17 cellular contexts compared by ENCODE assay signal in the genomic region with DNA sequence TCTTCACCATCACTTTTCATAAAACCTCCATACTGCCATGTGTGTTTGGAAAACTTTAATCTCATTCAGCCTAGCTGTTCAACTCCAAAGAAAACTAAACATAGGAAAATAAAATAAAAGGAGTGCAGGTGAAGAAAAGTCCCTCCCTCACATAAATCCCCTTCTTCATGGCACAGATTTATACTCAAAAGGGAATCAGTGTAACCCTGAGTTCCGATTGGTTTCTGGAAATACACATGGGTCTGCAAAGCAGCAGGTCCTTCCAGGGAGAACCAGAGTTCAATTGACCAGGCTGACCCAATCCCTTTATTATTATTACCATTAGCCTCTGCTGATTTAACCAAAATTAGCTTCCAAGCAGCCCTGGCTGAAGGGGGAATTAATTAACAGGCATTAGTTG. TPM values are rescaled to one million over a fixed set of nuclear protein-coding genes. Genes with fewer than 3 reads are reported as not detected.
A peak's percentile ranks its signal among the peaks of the same experiment; 100 is the strongest.
DNase-seq lines count a peak whose midpoint lies in the region; ATAC-seq and TF ChIP-seq lines count a peak whose summit lies in the region.
"Had no signal": no experiment of that assay in that cellular context is flagged by ENCODE, and none has a peak within 500 bp of the region (broad histone marks: within the 10 kb centered on the region; RNA-seq: fewer than 3 reads in every experiment).

No MANE protein-coding gene starts in this region.

- H3K4me3 ChIP-seq in IMR-90 (ENCODE audit: insufficient read depth, low read depth, low read length) (peak overlapping the region; percentile 18; the same call in 1 of the 2 replicates), stomach (peak overlapping the region in 3 of 4 donors; percentile 37 to 40 (median 38))
- H3K4me3 ChIP-seq: GM12878, SK-N-MC had no signal

- peak overlapping the region; percentile 44; the same call in 1 of the 3 replicates for H2BK15ac ChIP-seq in IMR-90 (ENCODE audit: low read depth, low read length)

- H3K27me3 Mint-ChIP-seq in brain, result peaks cover 98% of the 10 kb centered on the region
- peaks cover 27% of the 10 kb centered on the region for H3K27me3 Mint-ChIP-seq in activated naive CD8-positive, alpha-beta T cell treated with anti-CD3 and anti-CD28 coated beads, Interleukin-2, amount 50 U/mL, for 24 hours

- no peak overlapping the region for H2AFZ ChIP-seq in IMR-90 (replicated peaks; ENCODE audit: low read length, poor library complexity)

- BruUV-seq in IMR-90 (replicated peaks; lab: Mats Ljungman, UMichigan), result no TSS peak

- no peaks in the 10 kb centered on the region for H3K27me3 ChIP-seq in IMR-90 (ENCODE audit: control insufficient read depth, insufficient read depth, low read length)
- peaks cover 0 to 95% (median 43%) of the 10 kb centered on the region in 3 donors for H3K27me3 ChIP-seq in stomach

- H2BK20ac ChIP-seq in IMR-90 (ENCODE audit: low read depth, low read length), result peak overlapping the region; percentile 37; the same call in 1 of the 2 replicates

- DNase-seq in IMR-90 (peak; percentile 34), medulla oblongata (ENCODE audit: extremely low spot score) (peak; percentile 12), stomach (no peak), NCI-H2081 (lab: John Stamatoyannopoulos, UW) (no peak), NCI-H446 treated with DMSO at 0.1 percent for 48 hours (lab: John Stamatoyannopoulos, UW) (no peak)
- no peak for DNase-seq in stimulated activated naive CD8-positive, alpha-beta T cell treated with anti-CD3 and anti-CD28 coated beads, Interleukin-15, Interleukin-2, amounts not matched to agents 100 U/mL and 50 U/mL, for 24 hours
- no peak for DNase-seq in activated naive CD8-positive, alpha-beta T cell treated with anti-CD3 and anti-CD28 coated beads, Interleukin-2, amount 50 U/mL, for 24 hours
- DNase-seq: activated CD8-positive, alpha-beta T cell treated with anti-CD3 and anti-CD28 coated beads, Interleukin-2, amount 10 ng/mL, durations not matched to agents 7 days and 5 days; activated effector memory CD4-positive, alpha-beta T cell treated with anti-CD3 and anti-CD28 coated beads, Interleukin-2, amount 50 U/mL, for 16 hours; C1 segment of cervical spinal cord; NK-92 treated with Interleukin-12 subunit alpha and Interleukin-12 subunit beta, amount 100 ng/mL, for 24 hours; occipital lobe had no signal

- peak overlapping the region; percentile 53; the same call in 1 of the 2 replicates for H4K5ac ChIP-seq in IMR-90 (ENCODE audit: low read depth, low read length)

- dilution Hi-C loops in IMR-90 (cut with HindIII; ENCODE audit: low sequenced_read_pairs, unreplicated experiment), result no loop called here

- H3K23ac ChIP-seq in IMR-90 (ENCODE audit: low read depth, low read length), result peak overlapping the region; percentile 95

- peak overlapping the region; percentile 81 for H3K4ac ChIP-seq in IMR-90 (ENCODE audit: low read depth, low read length)

- in situ Hi-C loops in IMR-90 (cut with MboI; ENCODE audit: low sequenced_read_pairs), result no loop called here

- 0 out of 2 replicates have a peak overlapping the region, but pooled peaks have one; percentile 3 for H2AK5ac ChIP-seq in IMR-90 (ENCODE audit: low read depth, low read length)

- CTCF ChIA-PET in IMR-90 (lab: Yijun Ruan, JAX), result interaction anchor here (0.7 kb wide), 1 partner anchor 34 kb away, joined by 8 read pairs; no protein-coding TSS in a partner anchor

- peak overlapping the region; percentile 91 for H3K9ac ChIP-seq in IMR-90 (ENCODE audit: low read depth, low read length)

- H3K18ac ChIP-seq in IMR-90 (ENCODE audit: low read depth, low read length), result peak overlapping the region; percentile 55; the same call in 1 of the 2 replicates

- peak overlapping the region; percentile 38 for H2AK9ac ChIP-seq in IMR-90 (replicated peaks; ENCODE audit: low read depth, low read length, poor library complexity)

- H3K56ac ChIP-seq in IMR-90 (ENCODE audit: extremely low read depth, insufficient read depth, low read length), result peak overlapping the region; percentile 63

- TF ChIP-seq EP300 in stomach (IDR thresholded peaks at IDR 0.05), result no peak

- peak overlapping the region; percentile 30 to 87; a peak in 3 of 4 replicates for H4K8ac ChIP-seq in IMR-90 (ENCODE audit: low read depth in 2 of 2, low read length in 2 of 2)

- H3K36me3 Mint-ChIP-seq in brain, result no peaks in the 10 kb centered on the region
- H3K36me3 Mint-ChIP-seq in activated naive CD8-positive, alpha-beta T cell treated with anti-CD3 and anti-CD28 coated beads, Interleukin-2, amount 50 U/mL, for 24 hours (ENCODE audit: low read depth), result no peaks in the 10 kb centered on the region

- TF ChIP-seq POLR2A in IMR-90 (IDR thresholded peaks at IDR 0.05; ENCODE audit: low read depth, low read length) (no peak), stomach (IDR thresholded peaks at IDR 0.05) (no peak)

- peak overlapping the region in 4 of 5 experiments; percentile 80 to 92 (median 83) for H3K4me3 Mint-ChIP-seq in brain
- no peak overlapping the region for H3K4me3 Mint-ChIP-seq in activated naive CD8-positive, alpha-beta T cell treated with anti-CD3 and anti-CD28 coated beads, Interleukin-2, amount 50 U/mL, for 24 hours
- H3K4me3 Mint-ChIP-seq: activated CD8-positive, alpha-beta T cell treated with anti-CD3 and anti-CD28 coated beads, Interleukin-2, amount 10 ng/mL, durations not matched to agents 7 days and 5 days had no signal

- 0% methylated on average over 1 of the region's 1 CpG; no CpG with 5 or more reads in 1 of the 2 experiments for WGBS in IMR-90 (ENCODE audit: extremely low coverage in 2 of 2, insufficient read length in 1 of 2), 2 experiments
- 33 to 64% (median 50%) methylated on average over 1 of the region's 1 CpG for WGBS in stomach, 5 donors

- peaks cover 0 to 3% (median 0%) of the 10 kb centered on the region in 5 experiments for H3K9me3 Mint-ChIP-seq in brain
- no peaks in the 10 kb centered on the region for H3K9me3 Mint-ChIP-seq in activated naive CD8-positive, alpha-beta T cell treated with anti-CD3 and anti-CD28 coated beads, Interleukin-2, amount 50 U/mL, for 24 hours

- H3K14ac ChIP-seq in IMR-90 (replicated peaks; ENCODE audit: low read depth, low read length), result peak overlapping the region; percentile 23

- peak overlapping the region; percentile 83 for H2BK120ac ChIP-seq in IMR-90 (ENCODE audit: low read depth, low read length)

- no peaks in the 10 kb centered on the region for H3K9me1 ChIP-seq in IMR-90 (ENCODE audit: insufficient read depth, low read length)

- peak overlapping the region; percentile 96 for H2BK5ac ChIP-seq in IMR-90 (ENCODE audit: low read depth, low read length, poor library complexity, severe bottlenecking)

- H3K9me3 ChIP-seq in IMR-90 (ENCODE audit: control insufficient read depth, insufficient read depth, low read length) (no peaks in the 10 kb centered on the region), stomach (no peaks in the 10 kb centered on the region)

- no peak for ATAC-seq in IMR-90 (ENCODE audit: low read depth)
- ATAC-seq in stimulated activated naive CD8-positive, alpha-beta T cell treated with anti-CD3 and anti-CD28 coated beads, Interleukin-15, Interleukin-2, amounts not matched to agents 100 U/mL and 50 U/mL, for 24 hours, result no peak
- ATAC-seq in activated naive CD8-positive, alpha-beta T cell treated with anti-CD3 and anti-CD28 coated beads, Interleukin-2, amount 50 U/mL, for 24 hours, result no peak
- ATAC-seq: activated CD8-positive, alpha-beta T cell treated with anti-CD3 and anti-CD28 coated beads, Interleukin-2, amount 10 ng/mL, durations not matched to agents 7 days and 5 days; GM12878 had no signal

- POLR2A ChIA-PET in IMR-90 (lab: Charles Lee; ENCODE audit: unreplicated experiment), result no interaction called here

- H4K20me1 ChIP-seq in IMR-90 (ENCODE audit: insufficient read depth, low read length), result 0 out of 2 replicates have a peak, but pooled peaks cover 4% of the 10 kb centered on the region

- H3K27ac Mint-ChIP-seq in brain, result peak overlapping the region in 4 of 5 experiments; percentile 69 to 98 (median 90)
- H3K27ac Mint-ChIP-seq in activated naive CD8-positive, alpha-beta T cell treated with anti-CD3 and anti-CD28 coated beads, Interleukin-2, amount 50 U/mL, for 24 hours, result no peak overlapping the region
- H3K27ac Mint-ChIP-seq: activated CD8-positive, alpha-beta T cell treated with anti-CD3 and anti-CD28 coated beads, Interleukin-2, amount 10 ng/mL, durations not matched to agents 7 days and 5 days had no signal

- H3K36me3 ChIP-seq in IMR-90 (ENCODE audit: control insufficient read depth, insufficient read depth, low read length) (peaks cover 35% of the 10 kb centered on the region), stomach (peaks cover 0 to 11% (median 7%) of the 10 kb centered on the region in 4 donors)

- TF ChIP-seq RAD21 in IMR-90 (IDR thresholded peaks at IDR 0.05; ENCODE audit: low read length), result no peak

- H3K27ac ChIP-seq in IMR-90 (ENCODE audit: insufficient read depth, low read length) (peak overlapping the region; percentile 93; the same call in 1 of the 2 replicates), stomach (peak overlapping the region in 4 of 5 donors; percentile 90 to 95 (median 93))
- H3K27ac ChIP-seq: SK-N-MC had no signal

- peak overlapping the region; percentile 79 for H4K91ac ChIP-seq in IMR-90 (ENCODE audit: insufficient read depth, low read depth, low read length)

- TF ChIP-seq CTCF in IMR-90 (conservative IDR thresholded peaks at IDR 0.05; ENCODE audit: low read depth, low read length), result no peak
- TF ChIP-seq CTCF in brain (conservative IDR thresholded peaks at IDR 0.05), result no peak
- no peak for TF ChIP-seq CTCF in stomach (IDR thresholded peaks at IDR 0.05)

- intact Hi-C loops in IMR-90 (cut with micrococcal nuclease) (loop anchor here (2.0 kb wide), 1 partner anchor 21 kb away; no protein-coding TSS in a partner anchor), stomach (cut with DNase I; ENCODE audit: low total_unique reads) (no loop called here)

- peak overlapping the region; percentile 92 for H3K4me2 ChIP-seq in IMR-90 (ENCODE audit: low read depth, low read length)

- H3K4me1 ChIP-seq in IMR-90 (ENCODE audit: control insufficient read depth, insufficient read depth, low read length) (peaks cover 49% of the 10 kb centered on the region), stomach (peaks cover 15 to 87% (median 60%) of the 10 kb centered on the region in 4 donors)

- peaks cover 53% of the 10 kb centered on the region for H3K4me1 Mint-ChIP-seq in brain
- peaks cover 9% of the 10 kb centered on the region for H3K4me1 Mint-ChIP-seq in activated naive CD8-positive, alpha-beta T cell treated with anti-CD3 and anti-CD28 coated beads, Interleukin-2, amount 50 U/mL, for 24 hours

- no peaks in the 10 kb centered on the region; a peak in 1 of 4 replicates for H3K79me1 ChIP-seq in IMR-90 (ENCODE audit: low read depth in 1 of 2, low read length in 2 of 2)

RNA-seq across cellular contexts. Expression of gene HOXB2, which starts 8.9 kb away (rescaled TPM):
- total RNA-seq in IMR-90 (2012; rRNA removed) (2.7 and 3.1 TPM in 2 replicates), stomach (10 to 100 TPM in 3 of 5 donors, 1 to 10 TPM in 2; 6.7 to 83.0 (median 10.5) TPM)
- polyA plus RNA-seq in IMR-90 (2012; rRNA removed) (29.9 and 33.8 TPM in 2 replicates), brain (ENCODE audit: insufficient read depth, low read depth, low replicate concordance) (168 TPM), stomach (10 to 100 TPM; 11.3 to 22.2 (median 13.4) TPM)
- 31.5 and 50.7 TPM in 2 replicates for polyA plus RNA-seq in IMR-90 (2012; cell fraction: cytosol; rRNA removed)
- 69.3 and 123 TPM in 2 replicates for polyA plus RNA-seq in IMR-90 (2012; cell fraction: nucleus; rRNA removed; ENCODE audit: low replicate concordance)
- total RNA-seq: cerebellum had no signal

RNA-seq across cellular contexts. Expression of gene HOXB1, which starts 23.0 kb away (rescaled TPM):
- not detected in 2 replicates for total RNA-seq in IMR-90 (2012; rRNA removed)
- polyA plus RNA-seq in IMR-90 (2012; rRNA removed), result not detected in 2 replicates
- not detected in 2 replicates for polyA plus RNA-seq in IMR-90 (2012; cell fraction: cytosol; rRNA removed)
- polyA plus RNA-seq in IMR-90 (2012; cell fraction: nucleus; rRNA removed; ENCODE audit: low replicate concordance), result 0.05 TPM in 1 of 2 replicates, not detected in the other
- not detected for polyA plus RNA-seq in brain (ENCODE audit: insufficient read depth, low read depth, low replicate concordance)
- total RNA-seq in stomach, result not detected
- polyA plus RNA-seq in stomach, result under 1 TPM in 1 of 3 donors, not detected in 2; 0.28 TPM
- total RNA-seq: activated CD8-positive, alpha-beta T cell treated with anti-CD3 and anti-CD28 coated beads, Interleukin-2, amount 10 ng/mL, durations not matched to agents 7 days and 5 days; cerebellum; GM12878; liver; occipital lobe had no signal
- polyA plus RNA-seq: GM12878, liver had no signal

RNA-seq across cellular contexts. Expression of gene HOXB4, which starts 24.3 kb away (rescaled TPM):
- total RNA-seq in IMR-90 (2012; rRNA removed) (1.9 and 2.0 TPM in 2 replicates), stomach (1 to 10 TPM in 1 of 5 donors, under 1 TPM in 2, not detected in 2; 0.45 to 5.1 (median 0.58) TPM)
- polyA plus RNA-seq in IMR-90 (2012; rRNA removed) (7.8 and 8.5 TPM in 2 replicates), brain (ENCODE audit: insufficient read depth, low read depth, low replicate concordance) (30.3 TPM), stomach (1 to 10 TPM; 1.7 to 4.6 (median 2.6) TPM)
- polyA plus RNA-seq in IMR-90 (2012; cell fraction: cytosol; rRNA removed), result 2.2 and 4.1 TPM in 2 replicates
- 17.8 and 38.5 TPM in 2 replicates for polyA plus RNA-seq in IMR-90 (2012; cell fraction: nucleus; rRNA removed; ENCODE audit: low replicate concordance)
- total RNA-seq: occipital lobe had no signal

RNA-seq across cellular contexts. Expression of gene HOXB3, which starts 36.2 kb away (rescaled TPM):
- total RNA-seq in IMR-90 (2012; rRNA removed), result 6.3 and 8.6 TPM in 2 replicates
- polyA plus RNA-seq in IMR-90 (2012; rRNA removed), result 59.6 and 76.4 TPM in 2 replicates
- polyA plus RNA-seq in IMR-90 (2012; cell fraction: cytosol; rRNA removed), result 31.9 and 71.7 TPM in 2 replicates
- 383 and 595 TPM in 2 replicates for polyA plus RNA-seq in IMR-90 (2012; cell fraction: nucleus; rRNA removed; ENCODE audit: low replicate concordance)
- 41.6 TPM for polyA plus RNA-seq in brain (ENCODE audit: insufficient read depth, low read depth, low replicate concordance)
- 10 to 100 TPM in 4 of 5 donors, 1 to 10 TPM in 1; 6.1 to 77.6 (median 17.0) TPM for total RNA-seq in stomach
- polyA plus RNA-seq in stomach, result 1 to 10 TPM; 2.8 to 9.5 (median 3.8) TPM
- total RNA-seq: cerebellum, occipital lobe had no signal

RNA-seq across cellular contexts. Expression of gene HOXB5, which starts 39.7 kb away (rescaled TPM):
- total RNA-seq in IMR-90 (2012; rRNA removed) (0.54 and 0.56 TPM in 2 replicates), stomach (10 to 100 TPM in 2 of 5 donors, under 1 TPM in 2, not detected in 1; 0.43 to 50.4 (median 6.2) TPM)
- polyA plus RNA-seq in IMR-90 (2012; rRNA removed) (18.0 and 18.1 TPM in 2 replicates), brain (ENCODE audit: insufficient read depth, low read depth, low replicate concordance) (234 TPM), stomach (1 to 10 TPM; 2.2 to 2.7 (median 2.4) TPM)
- 19.7 and 32.7 TPM in 2 replicates for polyA plus RNA-seq in IMR-90 (2012; cell fraction: cytosol; rRNA removed)
- 13.4 and 16.5 TPM in 2 replicates for polyA plus RNA-seq in IMR-90 (2012; cell fraction: nucleus; rRNA removed; ENCODE audit: low replicate concordance)
- total RNA-seq: activated CD8-positive, alpha-beta T cell treated with anti-CD3 and anti-CD28 coated beads, Interleukin-2, amount 10 ng/mL, durations not matched to agents 7 days and 5 days; cerebellum; GM12878; occipital lobe had no signal
- polyA plus RNA-seq: GM12878 had no signal

Comparison
In these comparisons a context has a peak if more than half of its experiments do, and no peak if none do; other contexts are left out.
1. DNase-seq: peak in IMR-90 (single experiment) and medulla oblongata (single experiment); none in stomach (single experiment), stimulated activated naive CD8-positive, alpha-beta T cell treated with anti-CD3 and anti-CD28 coated beads, Interleukin-15, Interleukin-2, amounts not matched to agents 100 U/mL and 50 U/mL, for 24 hours (single experiment), activated naive CD8-positive, alpha-beta T cell treated with anti-CD3 and anti-CD28 coated beads, Interleukin-2, amount 50 U/mL, for 24 hours (single experiment), NCI-H2081 (0 of 2) and NCI-H446 treated with DMSO at 0.1 percent for 48 hours (single experiment).